ENCODE assay signal across 7 cellular contexts in genomic region chr17:75036643-75037268, GRCh38. TPM values are rescaled to one million over a fixed set of nuclear protein-coding genes. Genes with fewer than 3 reads are reported as not detected.
DNase-seq lines count a peak whose midpoint lies in the region; ATAC-seq and TF ChIP-seq lines count a peak whose summit lies in the region.

No MANE protein-coding gene starts in this region.

- no peak for ATAC-seq in GM19463 (IDR thresholded peaks at IDR 0.05; ENCODE audit: unreplicated experiment)
- ATAC-seq in HG02588 (IDR thresholded peaks at IDR 0.05; ENCODE audit: unreplicated experiment) = no peak

- no peak overlapping the region for H3K4me3 ChIP-seq in choroid plexus epithelial cell (ENCODE audit: low read depth, low read length)

- DNase-seq in M059J (ENCODE audit: low read depth) (peak; percentile 6), choroid plexus epithelial cell (ENCODE audit: low read depth) (peak; percentile 8), middle frontal gyrus (ENCODE audit: extremely low spot score, low spot score) (peak; percentile 30)
- DNase-seq in activated CD4-positive, alpha-beta T cell treated with anti-CD3 and anti-CD28 coated beads for 1 hour = peak; percentile 82
- peak; percentile 54 to 65 for DNase-seq in stimulated activated CD8-positive, alpha-beta memory T cell treated with anti-CD3 and anti-CD28 coated beads, Interleukin-4, amount 100 ng/mL, for 4 hours (ENCODE audit: low read depth in 2 of 2, low spot score in 1 of 2)

- TF ChIP-seq CTCF in choroid plexus epithelial cell (conservative IDR thresholded peaks at IDR 0.05; ENCODE audit: low read depth, low read length) = no peak

RNA-seq across cellular contexts. Expression of gene ATP5PD, which starts 10.0 kb away (rescaled TPM):
- 440 and 491 TPM in 2 replicates for total RNA-seq in M059J (2014; rRNA removed; shearing (Covaris generic))

RNA-seq across cellular contexts. Expression of gene KCTD2, which starts 10.3 kb away (rescaled TPM):
- 18.9 and 25.1 TPM in 2 replicates for total RNA-seq in M059J (2014; rRNA removed; shearing (Covaris generic))

RNA-seq across cellular contexts. Expression of gene MRPL58, which starts 24.3 kb away (rescaled TPM):
- total RNA-seq in M059J (2014; rRNA removed; shearing (Covaris generic)) = 55.7 and 65.0 TPM in 2 replicates

RNA-seq across cellular contexts. Expression of gene CDR2L, which starts 49.3 kb away (rescaled TPM):
- total RNA-seq in M059J (2014; rRNA removed; shearing (Covaris generic)) = 7.0 and 13.6 TPM in 2 replicates

RNA-seq across cellular contexts. Expression of gene SLC16A5, which starts 51.0 kb away (rescaled TPM):
- 0.07 TPM in 1 of 2 replicates, not detected in the other for total RNA-seq in M059J (2014; rRNA removed; shearing (Covaris generic))

Comparison
In these comparisons a context has a peak if more than half of its experiments do, and no peak if none do; other contexts are left out.
1. DNase-seq: peak in every context shown above with its lines; median percentile 82 in activated CD4-positive, alpha-beta T cell treated with anti-CD3 and anti-CD28 coated beads for 1 hour; 60 in stimulated activated CD8-positive, alpha-beta memory T cell treated with anti-CD3 and anti-CD28 coated beads, Interleukin-4, amount 100 ng/mL, for 4 hours; 30 in middle frontal gyrus; 8 in choroid plexus epithelial cell; 6 in M059J.